9 cellular contexts compared by ENCODE assay signal in the genomic region with DNA sequence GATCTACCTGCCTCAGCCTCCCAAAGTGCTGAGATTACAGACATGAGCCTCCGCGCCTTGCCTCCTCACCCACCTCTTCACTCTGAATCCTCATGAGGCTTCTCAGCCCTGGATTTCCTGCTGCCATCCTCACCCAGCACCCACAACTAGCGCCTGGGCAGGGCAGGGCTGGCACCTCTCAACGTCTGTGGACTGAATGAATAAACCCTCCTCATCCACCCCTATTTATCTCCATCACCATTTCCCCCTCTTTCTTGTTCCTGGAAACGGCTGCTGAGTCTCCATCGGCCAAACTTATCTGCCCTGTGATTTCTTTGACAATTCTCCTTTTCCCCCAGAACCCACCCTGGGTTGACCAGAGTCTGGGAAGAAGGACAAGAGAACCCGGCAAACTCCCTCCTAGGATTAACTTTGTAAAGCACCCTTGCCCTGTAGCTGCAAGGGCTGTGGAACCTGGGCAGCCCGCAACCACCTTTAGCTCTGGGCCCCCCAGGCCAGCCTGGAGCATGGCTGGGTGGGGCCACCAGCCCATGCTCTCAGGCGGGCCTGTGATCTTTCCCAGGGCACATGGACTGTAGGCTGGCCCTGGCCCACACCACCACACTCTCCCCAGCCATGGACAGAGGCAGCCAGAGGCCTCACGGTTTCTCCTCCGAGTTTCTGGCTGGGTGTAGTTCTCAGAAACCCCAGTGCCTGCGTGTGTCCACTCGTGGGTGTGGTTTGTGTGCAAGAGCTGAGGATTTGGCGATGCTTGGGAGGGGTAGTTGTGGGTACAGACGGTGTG. TPM values are rescaled to one million over a fixed set of nuclear protein-coding genes. Genes with fewer than 3 reads are reported as not detected.
A peak's percentile ranks its signal among the peaks of the same experiment; 100 is the strongest.
DNase-seq lines count a peak whose midpoint lies in the region; ATAC-seq and TF ChIP-seq lines count a peak whose summit lies in the region.
"Had no signal": no experiment of that assay in that cellular context is flagged by ENCODE, and none has a peak within 500 bp of the region (broad histone marks: within the 10 kb centered on the region; RNA-seq: fewer than 3 reads in every experiment).

No MANE protein-coding gene starts in this region.

- TF ChIP-seq POLR2A in suprapubic skin (IDR thresholded peaks at IDR 0.05), result no peak

- no peaks in the 10 kb centered on the region for H3K9me3 Mint-ChIP-seq in activated T-cell treated with anti-CD3 and anti-CD28 coated beads, Interleukin-2, amount 50 U/mL, for 4 hours

- TF ChIP-seq EP300 in suprapubic skin (IDR thresholded peaks at IDR 0.05), result no peak

- H3K27ac ChIP-seq in iPS-20b (ENCODE audit: low read length) (no peak overlapping the region), suprapubic skin (no peak overlapping the region)
- H3K27ac ChIP-seq: gastroesophageal sphincter, VCaP had no signal

- H3K9me3 ChIP-seq in iPS-20b (ENCODE audit: insufficient read depth, low read depth, low read length) (no peaks in the 10 kb centered on the region), suprapubic skin (no peaks in the 10 kb centered on the region)
- H3K9me3 ChIP-seq: gastroesophageal sphincter had no signal

- H3K4me1 ChIP-seq in iPS-20b (ENCODE audit: insufficient read depth, low read length) (peaks cover 7% of the 10 kb centered on the region; the same call in 1 of the 2 replicates), suprapubic skin (peaks cover 11% of the 10 kb centered on the region)

- peaks cover 65% of the 10 kb centered on the region for H3K4me1 Mint-ChIP-seq in activated T-cell treated with anti-CD3 and anti-CD28 coated beads, Interleukin-2, amount 50 U/mL, for 4 hours (ENCODE audit: low read depth)

- DNase-seq in MV-4-11 (lab: John Stamatoyannopoulos, UW) (peak; percentile 33), suprapubic skin (ENCODE audit: low spot score in 2 of 2) (no peak), AG20443 (ENCODE audit: low spot score) (no peak), NCI-H1048 (lab: John Stamatoyannopoulos, UW) (no peak)
- DNase-seq in activated T-cell treated with anti-CD3 and anti-CD28 coated beads, Interleukin-2, amount 50 U/mL, for 4 hours, result no peak

- peak overlapping the region; percentile 60; the same call in 1 of the 2 replicates for H3K9ac ChIP-seq in iPS-20b (ENCODE audit: low read depth, low read length)

- peak in 1 of 2 donors; percentile 7 for ATAC-seq in activated T-cell treated with anti-CD3 and anti-CD28 coated beads, Interleukin-2, amount 50 U/mL, for 4 hours
- no peak for ATAC-seq in HG02588 (IDR thresholded peaks at IDR 0.05; ENCODE audit: unreplicated experiment)
- ATAC-seq: gastroesophageal sphincter had no signal

- no peaks in the 10 kb centered on the region for H3K27me3 ChIP-seq in iPS-20b (ENCODE audit: insufficient read depth, low read length)
- H3K27me3 ChIP-seq in suprapubic skin, result no peaks in the 10 kb centered on the region

- TF ChIP-seq CTCF in suprapubic skin (IDR thresholded peaks at IDR 0.05), result no peak

- peak overlapping the region; percentile 94 for H3K4me3 Mint-ChIP-seq in activated T-cell treated with anti-CD3 and anti-CD28 coated beads, Interleukin-2, amount 50 U/mL, for 4 hours

- H3K4me3 ChIP-seq in iPS-20b (ENCODE audit: low read length) (no peak overlapping the region), suprapubic skin (peak overlapping the region; percentile 9)

- H3K36me3 ChIP-seq in iPS-20b (ENCODE audit: insufficient read depth, low read depth, low read length), result no peaks in the 10 kb centered on the region
- H3K36me3 ChIP-seq in suprapubic skin, result no peaks in the 10 kb centered on the region
- H3K36me3 ChIP-seq: gastroesophageal sphincter had no signal

- WGBS in suprapubic skin, result 70% methylated on average over 14 of the region's 15 CpGs

- H3K27me3 Mint-ChIP-seq in activated T-cell treated with anti-CD3 and anti-CD28 coated beads, Interleukin-2, amount 50 U/mL, for 4 hours (ENCODE audit: low read depth), result no peaks in the 10 kb centered on the region

- peaks cover 5% of the 10 kb centered on the region for H3K36me3 Mint-ChIP-seq in activated T-cell treated with anti-CD3 and anti-CD28 coated beads, Interleukin-2, amount 50 U/mL, for 4 hours (ENCODE audit: insufficient read depth)

RNA-seq across cellular contexts. Expression of a gene that starts 2.4 kb away (rescaled TPM):
- 10 to 100 TPM; 37.5 to 41.0 (median 39.9) TPM for total RNA-seq in activated T-cell treated with anti-CD3 and anti-CD28 coated beads, Interleukin-2, amount 50 U/mL, for 4 hours
- 1 to 10 TPM; 2.2 to 6.3 (median 4.7) TPM for total RNA-seq in suprapubic skin

RNA-seq across cellular contexts. Expression of a gene that starts 13.5 kb away (rescaled TPM):
- 1 to 10 TPM; 1.9 to 3.0 (median 2.1) TPM for total RNA-seq in activated T-cell treated with anti-CD3 and anti-CD28 coated beads, Interleukin-2, amount 50 U/mL, for 4 hours
- 1 to 10 TPM; 2.2 to 5.5 (median 3.5) TPM for total RNA-seq in suprapubic skin

Comparison
In these comparisons a context has a peak if more than half of its experiments do, and no peak if none do; other contexts are left out.
1. RNA of a gene that starts 2.4 kb away (total RNA-seq): 37.5 to 41.0 TPM in activated T-cell treated with anti-CD3 and anti-CD28 coated beads, Interleukin-2, amount 50 U/mL, for 4 hours; 2.2 to 6.3 TPM in suprapubic skin; every median in the first group is over 4 times any median in the second.